ENCODE assay signal across 1 cellular context in the genomic region with DNA sequence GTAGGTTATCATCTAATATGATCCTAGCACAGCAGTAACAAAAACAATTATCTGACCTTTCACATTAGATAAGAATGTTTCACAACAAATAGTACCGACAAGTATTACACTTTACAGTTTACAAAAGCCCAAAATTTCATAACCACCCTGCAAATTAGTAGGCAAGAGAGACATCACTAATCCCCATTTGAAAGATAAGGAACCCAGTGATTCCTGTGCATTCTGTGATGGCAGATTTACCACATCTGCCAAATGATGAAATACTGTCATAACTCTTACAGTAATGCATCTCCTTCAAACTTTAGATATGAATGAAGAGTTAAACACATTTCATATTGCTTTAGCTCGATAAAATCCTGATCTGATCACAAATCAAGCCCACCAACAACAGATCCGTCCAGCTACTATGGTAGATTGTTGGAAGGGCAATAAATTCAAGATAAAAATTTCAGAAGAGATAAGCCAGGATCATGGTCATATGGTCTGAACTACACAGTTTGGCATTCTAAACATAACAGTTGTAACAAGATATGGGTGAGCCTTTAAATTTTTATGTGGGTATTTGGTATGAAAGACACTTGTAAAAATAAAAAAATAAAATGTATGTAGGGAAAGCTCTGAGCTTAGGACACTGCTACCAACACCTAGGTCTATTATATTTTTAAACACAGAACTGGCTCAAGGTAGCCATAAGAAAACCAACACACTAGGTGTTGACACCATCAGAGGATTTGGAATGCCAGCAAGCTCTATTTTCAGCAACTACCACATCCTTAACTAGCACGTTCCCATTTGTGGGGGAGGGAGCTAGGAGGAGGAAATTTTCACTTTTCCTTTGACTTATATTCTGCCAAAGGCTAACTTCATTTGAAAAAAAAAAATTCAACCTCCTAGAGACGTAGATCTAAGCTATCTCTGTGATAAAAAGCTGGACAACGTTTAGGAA.
TF ChIP-seq lines count a peak whose summit lies in the region.

No MANE protein-coding gene starts in this region.

TF ChIP-seq in K562, 482 proteins besides CTCF, POLR2A, EP300 and RAD21 (continued from another document and continues in another):
- TF ChIP-seq, protein P1, sequence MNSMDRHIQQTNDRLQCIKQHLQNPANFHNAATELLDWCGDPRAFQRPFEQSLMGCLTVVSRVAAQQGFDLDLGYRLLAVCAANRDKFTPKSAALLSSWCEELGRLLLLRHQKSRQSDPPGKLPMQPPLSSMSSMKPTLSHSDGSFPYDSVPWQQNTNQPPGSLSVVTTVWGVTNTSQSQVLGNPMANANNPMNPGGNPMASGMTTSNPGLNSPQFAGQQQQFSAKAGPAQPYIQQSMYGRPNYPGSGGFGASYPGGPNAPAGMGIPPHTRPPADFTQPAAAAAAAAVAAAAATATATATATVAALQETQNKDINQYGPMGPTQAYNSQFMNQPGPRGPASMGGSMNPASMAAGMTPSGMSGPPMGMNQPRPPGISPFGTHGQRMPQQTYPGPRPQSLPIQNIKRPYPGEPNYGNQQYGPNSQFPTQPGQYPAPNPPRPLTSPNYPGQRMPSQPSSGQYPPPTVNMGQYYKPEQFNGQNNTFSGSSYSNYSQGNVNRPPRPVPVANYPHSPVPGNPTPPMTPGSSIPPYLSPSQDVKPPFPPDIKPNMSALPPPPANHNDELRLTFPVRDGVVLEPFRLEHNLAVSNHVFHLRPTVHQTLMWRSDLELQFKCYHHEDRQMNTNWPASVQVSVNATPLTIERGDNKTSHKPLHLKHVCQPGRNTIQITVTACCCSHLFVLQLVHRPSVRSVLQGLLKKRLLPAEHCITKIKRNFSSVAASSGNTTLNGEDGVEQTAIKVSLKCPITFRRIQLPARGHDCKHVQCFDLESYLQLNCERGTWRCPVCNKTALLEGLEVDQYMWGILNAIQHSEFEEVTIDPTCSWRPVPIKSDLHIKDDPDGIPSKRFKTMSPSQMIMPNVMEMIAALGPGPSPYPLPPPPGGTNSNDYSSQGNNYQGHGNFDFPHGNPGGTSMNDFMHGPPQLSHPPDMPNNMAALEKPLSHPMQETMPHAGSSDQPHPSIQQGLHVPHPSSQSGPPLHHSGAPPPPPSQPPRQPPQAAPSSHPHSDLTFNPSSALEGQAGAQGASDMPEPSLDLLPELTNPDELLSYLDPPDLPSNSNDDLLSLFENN (IDR thresholded peaks at IDR 0.05; ENCODE audit: low read depth in 2 of 2, low read length in 2 of 2) = no peak
- TF ChIP-seq NFYB (IDR thresholded peaks at IDR 0.05; ENCODE audit: extremely low read depth, insufficient read length) (no peak), BHLHE40 (IDR thresholded peaks at IDR 0.05; ENCODE audit: low read length) (peak; percentile 61), SAFB (IDR thresholded peaks at IDR 0.05; ENCODE audit: borderline replicate concordance, low read depth, low read length) (no peak), ZSCAN32 (CRISPR knock-in tag; IDR thresholded peaks at IDR 0.05) (no peak), ZNF232 (CRISPR knock-in tag; IDR thresholded peaks at IDR 0.05) (no peak), LEF1 (IDR thresholded peaks at IDR 0.05) (peak; percentile 32; the same call in 1 of the 2 replicates), HDGF (IDR thresholded peaks at IDR 0.05) (no peak), MBD2 (IDR thresholded peaks at IDR 0.05; ENCODE audit: borderline replicate concordance, low read depth) (no peak), CEBPG (CRISPR knock-in tag; IDR thresholded peaks at IDR 0.05) (peak; percentile 54; the same call in 1 of the 2 replicates), CEBPG (tag; conservative IDR thresholded peaks at IDR 0.05 in 1 of 2, IDR thresholded peaks at IDR 0.05 in 1 of 2) (peak; percentile 88 to 89), FOXJ2 (tag; IDR thresholded peaks at IDR 0.05) (no peak), NR2C2 (CRISPR knock-in tag; IDR thresholded peaks at IDR 0.05) (no peak), NR2C2 (tag; IDR thresholded peaks at IDR 0.05) (peak; percentile 87), KAT8 (IDR thresholded peaks at IDR 0.05; ENCODE audit: low read depth) (no peak), ADNP (tag; IDR thresholded peaks at IDR 0.05) (no peak), MAFG (tag; conservative IDR thresholded peaks at IDR 0.05) (no peak), MIER1 (IDR thresholded peaks at IDR 0.05; ENCODE audit: low read depth) (no peak), DPF2 (IDR thresholded peaks at IDR 0.05) (peak; percentile 45), TARDBP (IDR thresholded peaks at IDR 0.05) (no peak), ARID1B (IDR thresholded peaks at IDR 0.05) (peak; percentile 63)
- TF ChIP-seq, protein P2, sequence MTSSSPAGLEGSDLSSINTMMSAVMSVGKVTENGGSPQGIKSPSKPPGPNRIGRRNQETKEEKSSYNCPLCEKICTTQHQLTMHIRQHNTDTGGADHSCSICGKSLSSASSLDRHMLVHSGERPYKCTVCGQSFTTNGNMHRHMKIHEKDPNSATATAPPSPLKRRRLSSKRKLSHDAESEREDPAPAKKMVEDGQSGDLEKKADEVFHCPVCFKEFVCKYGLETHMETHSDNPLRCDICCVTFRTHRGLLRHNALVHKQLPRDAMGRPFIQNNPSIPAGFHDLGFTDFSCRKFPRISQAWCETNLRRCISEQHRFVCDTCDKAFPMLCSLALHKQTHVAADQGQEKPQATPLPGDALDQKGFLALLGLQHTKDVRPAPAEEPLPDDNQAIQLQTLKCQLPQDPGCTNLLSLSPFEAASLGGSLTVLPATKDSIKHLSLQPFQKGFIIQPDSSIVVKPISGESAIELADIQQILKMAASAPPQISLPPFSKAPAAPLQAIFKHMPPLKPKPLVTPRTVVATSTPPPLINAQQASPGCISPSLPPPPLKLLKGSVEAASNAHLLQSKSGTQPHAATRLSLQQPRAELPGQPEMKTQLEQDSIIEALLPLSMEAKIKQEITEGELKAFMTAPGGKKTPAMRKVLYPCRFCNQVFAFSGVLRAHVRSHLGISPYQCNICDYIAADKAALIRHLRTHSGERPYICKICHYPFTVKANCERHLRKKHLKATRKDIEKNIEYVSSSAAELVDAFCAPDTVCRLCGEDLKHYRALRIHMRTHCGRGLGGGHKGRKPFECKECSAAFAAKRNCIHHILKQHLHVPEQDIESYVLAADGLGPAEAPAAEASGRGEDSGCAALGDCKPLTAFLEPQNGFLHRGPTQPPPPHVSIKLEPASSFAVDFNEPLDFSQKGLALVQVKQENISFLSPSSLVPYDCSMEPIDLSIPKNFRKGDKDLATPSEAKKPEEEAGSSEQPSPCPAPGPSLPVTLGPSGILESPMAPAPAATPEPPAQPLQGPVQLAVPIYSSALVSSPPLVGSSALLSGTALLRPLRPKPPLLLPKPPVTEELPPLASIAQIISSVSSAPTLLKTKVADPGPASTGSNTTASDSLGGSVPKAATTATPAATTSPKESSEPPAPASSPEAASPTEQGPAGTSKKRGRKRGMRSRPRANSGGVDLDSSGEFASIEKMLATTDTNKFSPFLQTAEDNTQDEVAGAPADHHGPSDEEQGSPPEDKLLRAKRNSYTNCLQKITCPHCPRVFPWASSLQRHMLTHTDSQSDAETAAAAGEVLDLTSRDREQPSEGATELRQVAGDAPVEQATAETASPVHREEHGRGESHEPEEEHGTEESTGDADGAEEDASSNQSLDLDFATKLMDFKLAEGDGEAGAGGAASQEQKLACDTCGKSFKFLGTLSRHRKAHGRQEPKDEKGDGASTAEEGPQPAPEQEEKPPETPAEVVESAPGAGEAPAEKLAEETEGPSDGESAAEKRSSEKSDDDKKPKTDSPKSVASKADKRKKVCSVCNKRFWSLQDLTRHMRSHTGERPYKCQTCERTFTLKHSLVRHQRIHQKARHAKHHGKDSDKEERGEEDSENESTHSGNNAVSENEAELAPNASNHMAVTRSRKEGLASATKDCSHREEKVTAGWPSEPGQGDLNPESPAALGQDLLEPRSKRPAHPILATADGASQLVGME (CRISPR knock-in tag; IDR thresholded peaks at IDR 0.05) = no peak
- TF ChIP-seq, protein P3, sequence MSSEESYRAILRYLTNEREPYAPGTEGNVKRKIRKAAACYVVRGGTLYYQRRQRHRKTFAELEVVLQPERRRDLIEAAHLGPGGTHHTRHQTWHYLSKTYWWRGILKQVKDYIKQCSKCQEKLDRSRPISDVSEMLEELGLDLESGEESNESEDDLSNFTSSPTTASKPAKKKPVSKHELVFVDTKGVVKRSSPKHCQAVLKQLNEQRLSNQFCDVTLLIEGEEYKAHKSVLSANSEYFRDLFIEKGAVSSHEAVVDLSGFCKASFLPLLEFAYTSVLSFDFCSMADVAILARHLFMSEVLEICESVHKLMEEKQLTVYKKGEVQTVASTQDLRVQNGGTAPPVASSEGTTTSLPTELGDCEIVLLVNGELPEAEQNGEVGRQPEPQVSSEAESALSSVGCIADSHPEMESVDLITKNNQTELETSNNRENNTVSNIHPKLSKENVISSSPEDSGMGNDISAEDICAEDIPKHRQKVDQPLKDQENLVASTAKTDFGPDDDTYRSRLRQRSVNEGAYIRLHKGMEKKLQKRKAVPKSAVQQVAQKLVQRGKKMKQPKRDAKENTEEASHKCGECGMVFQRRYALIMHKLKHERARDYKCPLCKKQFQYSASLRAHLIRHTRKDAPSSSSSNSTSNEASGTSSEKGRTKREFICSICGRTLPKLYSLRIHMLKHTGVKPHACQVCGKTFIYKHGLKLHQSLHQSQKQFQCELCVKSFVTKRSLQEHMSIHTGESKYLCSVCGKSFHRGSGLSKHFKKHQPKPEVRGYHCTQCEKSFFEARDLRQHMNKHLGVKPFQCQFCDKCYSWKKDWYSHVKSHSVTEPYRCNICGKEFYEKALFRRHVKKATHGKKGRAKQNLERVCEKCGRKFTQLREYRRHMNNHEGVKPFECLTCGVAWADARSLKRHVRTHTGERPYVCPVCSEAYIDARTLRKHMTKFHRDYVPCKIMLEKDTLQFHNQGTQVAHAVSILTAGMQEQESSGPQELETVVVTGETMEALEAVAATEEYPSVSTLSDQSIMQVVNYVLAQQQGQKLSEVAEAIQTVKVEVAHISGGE (CRISPR knock-in tag; IDR thresholded peaks at IDR 0.05) = no peak
- TF ChIP-seq, protein P4, sequence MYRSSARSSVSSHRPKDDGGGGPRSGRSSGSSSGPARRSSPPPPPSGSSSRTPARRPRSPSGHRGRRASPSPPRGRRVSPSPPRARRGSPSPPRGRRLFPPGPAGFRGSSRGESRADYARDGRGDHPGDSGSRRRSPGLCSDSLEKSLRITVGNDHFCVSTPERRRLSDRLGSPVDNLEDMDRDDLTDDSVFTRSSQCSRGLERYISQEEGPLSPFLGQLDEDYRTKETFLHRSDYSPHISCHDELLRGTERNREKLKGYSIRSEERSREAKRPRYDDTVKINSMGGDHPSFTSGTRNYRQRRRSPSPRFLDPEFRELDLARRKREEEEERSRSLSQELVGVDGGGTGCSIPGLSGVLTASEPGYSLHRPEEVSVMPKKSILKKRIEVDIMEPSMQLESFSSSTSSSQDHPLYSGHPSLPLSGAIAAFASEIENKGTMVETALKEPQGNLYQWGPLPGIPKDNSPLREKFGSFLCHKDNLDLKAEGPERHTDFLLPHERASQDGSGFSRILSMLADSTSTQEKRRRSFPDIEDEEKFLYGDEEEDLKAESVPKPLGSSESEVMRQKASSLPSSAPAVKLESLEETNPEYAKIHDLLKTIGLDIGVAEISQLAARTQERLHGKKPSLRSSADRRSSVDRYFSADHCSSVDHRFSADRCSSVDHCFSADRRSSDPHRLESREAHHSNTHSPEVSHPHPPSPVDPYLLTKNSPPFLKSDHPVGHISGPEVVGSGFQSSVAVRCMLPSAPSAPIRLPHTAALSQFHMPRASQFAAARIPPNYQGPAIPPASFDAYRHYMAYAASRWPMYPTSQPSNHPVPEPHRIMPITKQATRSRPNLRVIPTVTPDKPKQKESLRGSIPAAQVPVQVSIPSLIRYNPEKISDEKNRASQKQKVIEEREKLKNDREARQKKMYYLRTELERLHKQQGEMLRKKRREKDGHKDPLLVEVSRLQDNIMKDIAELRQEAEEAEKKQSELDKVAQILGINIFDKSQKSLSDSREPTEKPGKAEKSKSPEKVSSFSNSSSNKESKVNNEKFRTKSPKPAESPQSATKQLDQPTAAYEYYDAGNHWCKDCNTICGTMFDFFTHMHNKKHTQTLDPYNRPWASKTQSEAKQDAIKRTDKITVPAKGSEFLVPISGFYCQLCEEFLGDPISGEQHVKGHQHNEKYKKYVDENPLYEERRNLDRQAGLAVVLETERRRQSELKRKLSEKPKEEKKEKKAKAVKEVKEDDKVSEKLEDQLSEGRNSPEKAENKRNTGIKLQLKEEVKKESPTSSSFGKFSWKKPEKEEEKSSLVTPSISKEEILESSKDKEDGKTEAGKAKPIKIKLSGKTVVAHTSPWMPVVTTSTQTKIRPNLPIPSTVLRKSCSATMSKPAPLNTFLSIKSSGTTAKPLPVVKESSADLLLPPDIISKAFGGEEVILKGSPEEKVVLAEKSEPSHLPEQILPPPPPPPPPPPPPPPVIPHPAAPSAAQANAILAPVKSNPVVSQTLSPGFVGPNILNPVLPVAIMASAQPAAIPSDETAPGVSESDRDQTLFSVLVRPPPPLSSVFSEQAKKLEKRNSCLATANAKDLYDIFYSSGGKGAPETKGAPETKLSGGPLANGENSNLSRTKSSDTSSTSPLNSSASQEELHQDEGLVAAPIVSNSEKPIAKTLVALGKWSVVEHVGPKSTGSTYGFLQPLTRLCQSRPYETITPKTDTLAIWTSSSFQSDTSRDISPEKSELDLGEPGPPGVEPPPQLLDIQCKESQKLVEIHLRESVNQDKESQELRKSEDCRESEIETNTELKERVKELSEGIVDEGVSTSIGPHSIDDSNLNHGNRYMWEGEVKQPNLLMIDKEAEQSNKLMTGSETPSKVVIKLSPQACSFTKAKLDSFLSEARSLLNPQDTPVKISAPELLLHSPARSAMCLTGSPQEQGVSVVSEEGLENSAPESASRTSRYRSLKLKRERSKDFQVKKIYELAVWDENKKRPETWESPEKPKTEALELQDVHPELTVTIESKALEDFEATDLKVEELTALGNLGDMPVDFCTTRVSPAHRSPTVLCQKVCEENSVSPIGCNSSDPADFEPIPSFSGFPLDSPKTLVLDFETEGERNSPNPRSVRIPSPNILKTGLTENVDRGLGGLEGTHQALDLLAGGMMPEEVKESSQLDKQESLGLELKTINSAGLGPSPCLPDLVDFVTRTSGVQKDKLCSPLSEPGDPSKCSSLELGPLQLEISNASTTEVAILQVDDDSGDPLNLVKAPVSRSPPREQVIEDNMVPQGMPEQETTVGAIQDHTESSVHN (IDR thresholded peaks at IDR 0.05; ENCODE audit: borderline replicate concordance in 1 of 2, low read depth in 1 of 2) = no peak
- TF ChIP-seq, protein P5, sequence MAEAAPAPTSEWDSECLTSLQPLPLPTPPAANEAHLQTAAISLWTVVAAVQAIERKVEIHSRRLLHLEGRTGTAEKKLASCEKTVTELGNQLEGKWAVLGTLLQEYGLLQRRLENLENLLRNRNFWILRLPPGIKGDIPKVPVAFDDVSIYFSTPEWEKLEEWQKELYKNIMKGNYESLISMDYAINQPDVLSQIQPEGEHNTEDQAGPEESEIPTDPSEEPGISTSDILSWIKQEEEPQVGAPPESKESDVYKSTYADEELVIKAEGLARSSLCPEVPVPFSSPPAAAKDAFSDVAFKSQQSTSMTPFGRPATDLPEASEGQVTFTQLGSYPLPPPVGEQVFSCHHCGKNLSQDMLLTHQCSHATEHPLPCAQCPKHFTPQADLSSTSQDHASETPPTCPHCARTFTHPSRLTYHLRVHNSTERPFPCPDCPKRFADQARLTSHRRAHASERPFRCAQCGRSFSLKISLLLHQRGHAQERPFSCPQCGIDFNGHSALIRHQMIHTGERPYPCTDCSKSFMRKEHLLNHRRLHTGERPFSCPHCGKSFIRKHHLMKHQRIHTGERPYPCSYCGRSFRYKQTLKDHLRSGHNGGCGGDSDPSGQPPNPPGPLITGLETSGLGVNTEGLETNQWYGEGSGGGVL (CRISPR knock-in tag; IDR thresholded peaks at IDR 0.05) = no peak
